Comparison of ENCODE assay signal across 22 cellular contexts in genomic region chr15:93118904-93119303, GRCh38. TPM values are rescaled to one million over a fixed set of nuclear protein-coding genes. Genes with fewer than 3 reads are reported as not detected.
DNase-seq lines count a peak whose midpoint lies in the region; ATAC-seq lines count a peak whose summit lies in the region.
"Had no signal": no experiment of that assay in that cellular context is flagged by ENCODE, and none has a peak within 500 bp of the region (broad histone marks: within the 10 kb centered on the region; RNA-seq: fewer than 3 reads in every experiment).

No MANE protein-coding gene starts in this region.

- no peaks in the 10 kb centered on the region for H3K36me3 Mint-ChIP-seq in activated T-cell treated with anti-CD3 and anti-CD28 coated beads, Interleukin-2, amount 50 U/mL, for 72 hours (ENCODE audit: insufficient read depth in 2 of 2)
- H3K36me3 Mint-ChIP-seq in activated T-helper 17 cell treated with anti-CD3 and anti-CD28 coated beads, Interleukin-2, amount 50 U/mL, for 72 hours (ENCODE audit: low read depth) = no peaks in the 10 kb centered on the region
- H3K36me3 Mint-ChIP-seq: CD8-positive, alpha-beta T cell had no signal

- H3K9me3 Mint-ChIP-seq in activated T-cell treated with anti-CD3 and anti-CD28 coated beads, Interleukin-2, amount 50 U/mL, for 72 hours = no peaks in the 10 kb centered on the region
- no peaks in the 10 kb centered on the region for H3K9me3 Mint-ChIP-seq in activated T-helper 17 cell treated with anti-CD3 and anti-CD28 coated beads, Interleukin-2, amount 50 U/mL, for 72 hours
- H3K9me3 Mint-ChIP-seq: CD8-positive, alpha-beta T cell had no signal

- peak overlapping the region; percentile 7 for H3K27ac Mint-ChIP-seq in activated T-cell treated with anti-CD3 and anti-CD28 coated beads, Interleukin-2, amount 50 U/mL, for 72 hours
- H3K27ac Mint-ChIP-seq in activated T-helper 17 cell treated with anti-CD3 and anti-CD28 coated beads, Interleukin-2, amount 50 U/mL, for 72 hours = no peak overlapping the region
- H3K27ac Mint-ChIP-seq: B cell; CD8-positive, alpha-beta T cell had no signal

- H3K4me3 Mint-ChIP-seq in activated T-cell treated with anti-CD3 and anti-CD28 coated beads, Interleukin-2, amount 50 U/mL, for 72 hours = peak overlapping the region in 1 of 2 donors; percentile 11
- no peak overlapping the region for H3K4me3 Mint-ChIP-seq in activated T-helper 17 cell treated with anti-CD3 and anti-CD28 coated beads, Interleukin-2, amount 50 U/mL, for 72 hours
- H3K4me3 Mint-ChIP-seq: B cell; CD8-positive, alpha-beta T cell had no signal

- peak; percentile 54 to 87 for ATAC-seq in activated T-cell treated with anti-CD3 and anti-CD28 coated beads, Interleukin-2, amount 50 U/mL, for 72 hours (replicated peaks in 1 of 2)
- peak; percentile 56 for ATAC-seq in activated T-helper 17 cell treated with anti-CD3 and anti-CD28 coated beads, Interleukin-2, amount 50 U/mL, for 72 hours (replicated peaks)
- no peak for ATAC-seq in GM18907 (IDR thresholded peaks at IDR 0.05; ENCODE audit: unreplicated experiment)
- ATAC-seq in GM21529 (IDR thresholded peaks at IDR 0.05; ENCODE audit: unreplicated experiment) = no peak
- ATAC-seq: CD8-positive, alpha-beta T cell; HCT116 had no signal

- H3K27me3 Mint-ChIP-seq in activated T-cell treated with anti-CD3 and anti-CD28 coated beads, Interleukin-2, amount 50 U/mL, for 72 hours (ENCODE audit: low read depth) = peaks cover 18% of the 10 kb centered on the region
- peaks cover 21% of the 10 kb centered on the region for H3K27me3 Mint-ChIP-seq in activated T-helper 17 cell treated with anti-CD3 and anti-CD28 coated beads, Interleukin-2, amount 50 U/mL, for 72 hours

- peaks cover 7% of the 10 kb centered on the region for H3K4me1 Mint-ChIP-seq in activated T-cell treated with anti-CD3 and anti-CD28 coated beads, Interleukin-2, amount 50 U/mL, for 72 hours (ENCODE audit: low read depth)
- peaks cover 5% of the 10 kb centered on the region for H3K4me1 Mint-ChIP-seq in activated T-helper 17 cell treated with anti-CD3 and anti-CD28 coated beads, Interleukin-2, amount 50 U/mL, for 72 hours
- H3K4me1 Mint-ChIP-seq: B cell had no signal

- DNase-seq in DMS 273 (lab: John Stamatoyannopoulos, UW; ENCODE audit: unreplicated experiment) (peak; percentile 14), DMS 273 treated with DMSO at 0.1 percent for 48 hours (lab: John Stamatoyannopoulos, UW) (no peak), activated T-cell treated with anti-CD3 and anti-CD28 coated beads for 4 hours (no peak), NCI-H146 (lab: John Stamatoyannopoulos, UW) (peak; percentile 48)
- DNase-seq in activated T-cell treated with anti-CD3 and anti-CD28 coated beads, Interleukin-2, amount 50 U/mL, for 72 hours = no peak
- DNase-seq: Caco-2; CD8-positive, alpha-beta T cell; DMS79 treated with DMSO at 0.1 percent for 48 hours; IMR-90; MM.1S; NCI-H187 treated with DMSO at 0.1 percent for 48 hours; NCI-H2107; NCI-H446 treated with DMSO at 0.1 percent for 48 hours; NCI-H526; NCI-H82; SHP77 had no signal

RNA-seq across cellular contexts. Expression of gene RGMA, which starts 29.9 kb away (rescaled TPM):
- 1 to 10 TPM in 1 of 2 donors, under 1 TPM in 1; 0.53 to 1.7 TPM for total RNA-seq in activated T-cell treated with anti-CD3 and anti-CD28 coated beads, Interleukin-2, amount 50 U/mL, for 72 hours
- under 1 TPM; 0.15 to 0.26 TPM for total RNA-seq in activated T-helper 17 cell treated with anti-CD3 and anti-CD28 coated beads, Interleukin-2, amount 50 U/mL, for 72 hours
- total RNA-seq: B cell, SK-MEL-5 had no signal

Comparison
In these comparisons a context has a peak if more than half of its experiments do, and no peak if none do; other contexts are left out.
1. DNase-seq: peak in DMS 273 (single experiment) and NCI-H146 (single experiment); none in DMS 273 treated with DMSO at 0.1 percent for 48 hours (single experiment), activated T-cell treated with anti-CD3 and anti-CD28 coated beads, Interleukin-2, amount 50 U/mL, for 72 hours (0 of 2) and activated T-cell treated with anti-CD3 and anti-CD28 coated beads for 4 hours (single experiment).
2. ATAC-seq: peak in activated T-cell treated with anti-CD3 and anti-CD28 coated beads, Interleukin-2, amount 50 U/mL, for 72 hours (2 of 2) and activated T-helper 17 cell treated with anti-CD3 and anti-CD28 coated beads, Interleukin-2, amount 50 U/mL, for 72 hours (single experiment); none in GM18907 (single experiment) and GM21529 (single experiment).